Comparison of ENCODE assay signal across 22 cellular contexts in the genomic region with DNA sequence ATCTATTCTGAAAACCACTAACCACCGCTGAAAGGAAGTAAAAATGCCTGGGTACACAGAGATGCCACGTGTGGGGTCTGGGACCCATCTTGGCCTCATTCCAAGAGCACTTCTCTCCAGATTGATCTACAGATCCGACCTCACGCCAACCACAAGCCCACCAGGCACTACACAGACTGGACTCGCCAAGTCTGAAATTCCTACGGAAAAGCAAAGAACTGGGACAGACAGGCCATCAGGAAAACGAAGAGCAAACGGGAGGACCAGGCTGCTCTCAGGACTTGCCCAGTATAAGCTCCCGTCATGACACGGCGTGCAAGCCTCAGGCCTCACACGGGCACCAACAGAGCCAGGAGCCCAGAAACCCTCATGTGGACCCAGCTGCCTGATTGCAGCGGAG. TPM values are rescaled to one million over a fixed set of nuclear protein-coding genes. Genes with fewer than 3 reads are reported as not detected.
DNase-seq lines count a peak whose midpoint lies in the region; ATAC-seq and TF ChIP-seq lines count a peak whose summit lies in the region.
"Had no signal": no experiment of that assay in that cellular context is flagged by ENCODE, and none has a peak within 500 bp of the region (broad histone marks: within the 10 kb centered on the region; RNA-seq: fewer than 3 reads in every experiment).

No MANE protein-coding gene starts in this region.

- no peaks in the 10 kb centered on the region for H3K79me2 ChIP-seq in OCI-LY1 (ENCODE audit: insufficient read depth, low read length)

- H3K9me2 ChIP-seq in OCI-LY1 (ENCODE audit: low read depth, low read length): no peaks in the 10 kb centered on the region

- 90 to 92% methylated on average over 11 to 13 of the region's 13 CpGs for WGBS in endodermal cell (ENCODE audit: insufficient coverage in 1 of 2, insufficient read length in 1 of 2), 2 experiments

- H3K4me1 Mint-ChIP-seq in activated CD4-positive, alpha-beta T cell treated with anti-CD3 and anti-CD28 coated beads for 36 hours: peaks cover 9% of the 10 kb centered on the region
- no peaks in the 10 kb centered on the region for H3K4me1 Mint-ChIP-seq in endodermal cell
- peaks cover 10 to 11% of the 10 kb centered on the region in 2 donors for H3K4me1 Mint-ChIP-seq in effector memory CD8-positive, alpha-beta T cell (ENCODE audit: low read depth in 2 of 2)

- H3K4me2 ChIP-seq in BLaER1 treated with 17β-estradiol and CSF1 and Interleukin-3, amounts not matched to agents 10 nM and 100 nM: peak overlapping the region; percentile 49 to 85 (median 74)
- H3K4me2 ChIP-seq in OCI-LY1 (ENCODE audit: low read length): no peak overlapping the region; the same call in 1 of the 2 replicates

- no peak overlapping the region for H2AFZ ChIP-seq in OCI-LY1 (ENCODE audit: low read length)

- peaks cover 41% of the 10 kb centered on the region for H3K36me3 Mint-ChIP-seq in activated CD4-positive, alpha-beta T cell treated with anti-CD3 and anti-CD28 coated beads for 36 hours (ENCODE audit: low read depth)
- peaks cover 38% of the 10 kb centered on the region for H3K36me3 Mint-ChIP-seq in endodermal cell (ENCODE audit: low read depth)
- peaks cover 38% of the 10 kb centered on the region for H3K36me3 Mint-ChIP-seq in effector memory CD8-positive, alpha-beta T cell (ENCODE audit: insufficient read depth)

- H3K27ac Mint-ChIP-seq in activated CD4-positive, alpha-beta T cell treated with anti-CD3 and anti-CD28 coated beads for 36 hours: peak overlapping the region; percentile 45
- peak overlapping the region; percentile 69 for H3K27ac Mint-ChIP-seq in endodermal cell
- peak overlapping the region in 1 of 2 donors; percentile 60 for H3K27ac Mint-ChIP-seq in effector memory CD8-positive, alpha-beta T cell
- H3K27ac Mint-ChIP-seq: activated T-helper 17 cell treated with anti-CD3 and anti-CD28 coated beads, Interleukin-2, amount 50 U/mL, for 72 hours had no signal

- H3K9me3 Mint-ChIP-seq in activated CD4-positive, alpha-beta T cell treated with anti-CD3 and anti-CD28 coated beads for 36 hours (ENCODE audit: low read depth): no peaks in the 10 kb centered on the region
- no peaks in the 10 kb centered on the region for H3K9me3 Mint-ChIP-seq in endodermal cell
- H3K9me3 Mint-ChIP-seq in effector memory CD8-positive, alpha-beta T cell: no peaks in the 10 kb centered on the region
- H3K9me3 Mint-ChIP-seq: activated T-helper 17 cell treated with anti-CD3 and anti-CD28 coated beads, Interleukin-2, amount 50 U/mL, for 72 hours had no signal

- no peak for TF ChIP-seq CTCF in OCI-LY1 (IDR thresholded peaks at IDR 0.05; ENCODE audit: low read length)
- no peak for TF ChIP-seq CTCF in endodermal cell (conservative IDR thresholded peaks at IDR 0.05)

- no peaks in the 10 kb centered on the region for H3F3A ChIP-seq in OCI-LY1 (ENCODE audit: insufficient read depth, low read length)

- H3K4me1 ChIP-seq in BLaER1 treated with 17β-estradiol and CSF1 and Interleukin-3, amounts not matched to agents 10 nM and 100 nM: peaks cover 12 to 27% (median 24%) of the 10 kb centered on the region in 10 experiments
- H3K4me1 ChIP-seq in OCI-LY1 (ENCODE audit: insufficient read depth, low read length, severe bottlenecking): peaks cover 12% of the 10 kb centered on the region
- no peaks in the 10 kb centered on the region for H3K4me1 ChIP-seq in endodermal cell (ENCODE audit: control insufficient read depth, insufficient read depth, low read length)
- H3K4me1 ChIP-seq: foreskin keratinocyte had no signal

- H3K9me3 ChIP-seq in BLaER1 treated with 17β-estradiol and CSF1 and Interleukin-3, amounts not matched to agents 10 nM and 100 nM (replicated peaks in 1 of 11): no peaks in the 10 kb centered on the region
- H3K9me3 ChIP-seq in OCI-LY1 (ENCODE audit: low read length): no peaks in the 10 kb centered on the region
- H3K9me3 ChIP-seq in endodermal cell (ENCODE audit: control insufficient read depth, low read length): no peaks in the 10 kb centered on the region
- H3K9me3 ChIP-seq: testis had no signal

- H3K27me3 ChIP-seq in BLaER1 treated with 17β-estradiol and CSF1 and Interleukin-3, amounts not matched to agents 10 nM and 100 nM: peaks cover 0 to 16% (median 0%) of the 10 kb centered on the region in 11 experiments; a peak in 2 of 22 replicates
- H3K27me3 ChIP-seq in OCI-LY1 (ENCODE audit: insufficient read depth, low read length): no peaks in the 10 kb centered on the region
- H3K27me3 ChIP-seq in endodermal cell (ENCODE audit: control insufficient read depth, insufficient read depth, low read length, poor library complexity, severe bottlenecking): no peaks in the 10 kb centered on the region
- H3K27me3 ChIP-seq: cardiac muscle cell, dorsolateral prefrontal cortex, foreskin keratinocyte, testis had no signal

- ATAC-seq in activated CD4-positive, alpha-beta T cell treated with anti-CD3 and anti-CD28 coated beads for 36 hours: no peak
- ATAC-seq in GM21723 (IDR thresholded peaks at IDR 0.05; ENCODE audit: unreplicated experiment) (no peak), HG03097 (IDR thresholded peaks at IDR 0.05; ENCODE audit: low FRiP score, unreplicated experiment) (no peak)
- no peak for ATAC-seq in effector memory CD8-positive, alpha-beta T cell (replicated peaks)
- ATAC-seq: activated T-helper 17 cell treated with anti-CD3 and anti-CD28 coated beads, Interleukin-2, amount 50 U/mL, for 72 hours; foreskin keratinocyte had no signal

- POLR2A ChIA-PET in activated CD4-positive, alpha-beta T cell treated with anti-CD3 and anti-CD28 coated beads for 36 hours (lab: Charles Lee): no interaction called here

- intact Hi-C loops in activated CD4-positive, alpha-beta T cell treated with anti-CD3 and anti-CD28 coated beads for 36 hours (cut with DNase I, micrococcal nuclease): no loop called here

- CTCF ChIA-PET in activated CD4-positive, alpha-beta T cell treated with anti-CD3 and anti-CD28 coated beads for 36 hours (lab: Charles Lee): no interaction called here

- no peak overlapping the region for H3K4me3 Mint-ChIP-seq in activated CD4-positive, alpha-beta T cell treated with anti-CD3 and anti-CD28 coated beads for 36 hours
- no peak overlapping the region for H3K4me3 Mint-ChIP-seq in endodermal cell
- no peak overlapping the region for H3K4me3 Mint-ChIP-seq in effector memory CD8-positive, alpha-beta T cell
- H3K4me3 Mint-ChIP-seq: activated T-helper 17 cell treated with anti-CD3 and anti-CD28 coated beads, Interleukin-2, amount 50 U/mL, for 72 hours had no signal

- H3K4me3 ChIP-seq in BLaER1 treated with 17β-estradiol and CSF1 and Interleukin-3, amounts not matched to agents 10 nM and 100 nM: no peak overlapping the region
- H3K4me3 ChIP-seq in OCI-LY1 (ENCODE audit: low read depth, low read length, poor library complexity, severe bottlenecking) (no peak overlapping the region), endodermal cell (ENCODE audit: low read length) (no peak overlapping the region)
- H3K4me3 ChIP-seq: cardiac muscle cell, dorsolateral prefrontal cortex, testis had no signal

- peaks cover 70 to 86% (median 80%) of the 10 kb centered on the region in 11 experiments for H3K36me3 ChIP-seq in BLaER1 treated with 17β-estradiol and CSF1 and Interleukin-3, amounts not matched to agents 10 nM and 100 nM
- H3K36me3 ChIP-seq in OCI-LY1 (ENCODE audit: insufficient read depth, low read length) (peaks cover 44% of the 10 kb centered on the region), endodermal cell (ENCODE audit: control insufficient read depth, insufficient read depth, low read length) (peaks cover 6% of the 10 kb centered on the region)

- H3K27me3 Mint-ChIP-seq in activated CD4-positive, alpha-beta T cell treated with anti-CD3 and anti-CD28 coated beads for 36 hours: no peaks in the 10 kb centered on the region
- H3K27me3 Mint-ChIP-seq in endodermal cell (ENCODE audit: insufficient read depth): no peaks in the 10 kb centered on the region
- no peaks in the 10 kb centered on the region for H3K27me3 Mint-ChIP-seq in effector memory CD8-positive, alpha-beta T cell
- H3K27me3 Mint-ChIP-seq: activated T-helper 17 cell treated with anti-CD3 and anti-CD28 coated beads, Interleukin-2, amount 50 U/mL, for 72 hours had no signal

- H3K9ac ChIP-seq in BLaER1 treated with 17β-estradiol and CSF1 and Interleukin-3, amounts not matched to agents 10 nM and 100 nM: peak overlapping the region in 3 of 11 experiments; percentile 15 to 32 (median 28); a peak in 3 of 22 replicates
- no peak overlapping the region for H3K9ac ChIP-seq in OCI-LY1 (ENCODE audit: low read length)
- no peak overlapping the region for H3K9ac ChIP-seq in endodermal cell (ENCODE audit: extremely low read depth, low read length, poor library complexity, severe bottlenecking)

- DNase-seq in activated CD4-positive, alpha-beta T cell treated with anti-CD3 and anti-CD28 coated beads for 36 hours: no peak
- DNase-seq in activated CD4-positive, alpha-beta T cell treated with anti-CD3 and anti-CD28 coated beads for 4 hours: no peak
- no peak for DNase-seq in endodermal cell
- DNase-seq in effector memory CD8-positive, alpha-beta T cell: no peak
- DNase-seq: dorsolateral prefrontal cortex, erythroblast, foreskin keratinocyte, GDM1, islet precursor cell, mammary epithelial cell, MM.1S, NCI-H2171 treated with DMSO at 0.1 percent for 48 hours, NCI-H748 treated with DMSO at 0.1 percent for 48 hours, OCI-M1, SIG-M5, testis had no signal

- H4K20me1 ChIP-seq in BLaER1 treated with 17β-estradiol and CSF1 and Interleukin-3, amounts not matched to agents 10 nM and 100 nM: peaks cover 43 to 96% (median 57%) of the 10 kb centered on the region in 11 experiments
- no peaks in the 10 kb centered on the region for H4K20me1 ChIP-seq in OCI-LY1 (ENCODE audit: insufficient read depth, low read length)

- peak overlapping the region in 4 of 11 experiments; percentile 11 to 28 (median 18); a peak in 6 of 22 replicates for H3K27ac ChIP-seq in BLaER1 treated with 17β-estradiol and CSF1 and Interleukin-3, amounts not matched to agents 10 nM and 100 nM
- peak overlapping the region; percentile 26 for H3K27ac ChIP-seq in OCI-LY1 (ENCODE audit: low read depth, low read length, poor library complexity, severe bottlenecking)
- no peak overlapping the region for H3K27ac ChIP-seq in endodermal cell (ENCODE audit: low read depth, low read length)
- H3K27ac ChIP-seq: cardiac muscle cell, foreskin keratinocyte, testis had no signal

RNA-seq across cellular contexts. Expression of a gene that starts 20.1 kb away (rescaled TPM):
- total RNA-seq in activated CD4-positive, alpha-beta T cell treated with anti-CD3 and anti-CD28 coated beads for 36 hours: 10 to 100 TPM in 1 of 2 experiments, 1 to 10 TPM in 1; 5.6 to 12.8 TPM
- total RNA-seq in endodermal cell: 1 to 10 TPM; 6.4 to 7.8 TPM
- 5.7 TPM for polyA plus RNA-seq in endodermal cell (2013, experiment 1 of 2)
- 6.0 TPM for polyA plus RNA-seq in endodermal cell (2013, experiment 2 of 2)

RNA-seq across cellular contexts. Expression of a gene that starts 46.3 kb away (rescaled TPM):
- 10 to 100 TPM; 26.8 to 33.0 TPM for total RNA-seq in activated CD4-positive, alpha-beta T cell treated with anti-CD3 and anti-CD28 coated beads for 36 hours
- total RNA-seq in endodermal cell: 10 to 100 TPM; 18.6 to 22.1 TPM
- 13.4 TPM for polyA plus RNA-seq in endodermal cell (2013, experiment 1 of 2)
- polyA plus RNA-seq in endodermal cell (2013, experiment 2 of 2): 9.5 TPM

RNA-seq across cellular contexts. Expression of a gene that starts 54.9 kb away (rescaled TPM):
- total RNA-seq in activated CD4-positive, alpha-beta T cell treated with anti-CD3 and anti-CD28 coated beads for 36 hours: 10 to 100 TPM; 49.7 to 62.1 TPM
- total RNA-seq in endodermal cell: 10 to 100 TPM; 56.4 to 62.4 TPM
- 67.5 TPM for polyA plus RNA-seq in endodermal cell (2013, experiment 1 of 2)
- 73.4 TPM for polyA plus RNA-seq in endodermal cell (2013, experiment 2 of 2)
